ENCODE assay signal across 39 cellular contexts in the genomic region with DNA sequence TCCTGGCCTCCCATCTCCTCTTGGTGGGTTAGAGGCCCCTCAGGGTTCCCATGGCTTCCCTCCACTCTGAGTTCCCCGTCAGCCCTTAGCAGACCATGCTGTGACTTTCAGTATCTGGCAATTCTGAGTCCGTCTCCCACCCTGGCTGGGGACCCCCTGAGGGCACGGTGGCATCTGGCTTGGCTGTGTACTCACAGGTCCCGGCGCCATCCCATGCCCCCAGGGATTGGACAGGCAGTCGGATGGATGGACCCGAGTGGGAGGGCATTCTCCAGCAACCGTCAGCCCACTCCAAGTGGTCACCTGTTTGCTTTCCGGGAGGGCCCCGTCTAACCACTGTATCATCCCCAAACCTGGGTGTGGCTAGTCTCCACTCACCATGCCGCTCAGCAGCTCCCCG. TPM values are rescaled to one million over a fixed set of nuclear protein-coding genes. Genes with fewer than 3 reads are reported as not detected.
"Had no signal": no experiment of that assay in that cellular context is flagged by ENCODE, and none has a peak within 500 bp of the region (broad histone marks: within the 10 kb centered on the region; RNA-seq: fewer than 3 reads in every experiment).

No MANE protein-coding gene starts in this region.

- FAIRE-seq: astrocyte, bronchial epithelial cell had no signal

- H3K4me1 ChIP-seq: adrenal gland, ascending aorta, body of pancreas, breast epithelium had no signal

- H3K9me3 ChIP-seq: adrenal gland, ascending aorta, body of pancreas, breast epithelium had no signal

- H3K4me3 ChIP-seq: adrenal gland, ascending aorta, body of pancreas, breast epithelium, cardiac muscle cell had no signal

- H3K36me3 ChIP-seq: adrenal gland, ascending aorta, brain microvascular endothelial cell, breast epithelium, cardiac muscle cell had no signal

- DNase-seq: activated effector memory CD4-positive, alpha-beta T cell treated with anti-CD3 and anti-CD28 coated beads, Interleukin-2, amount 50 U/mL, for 16 hours; activated effector memory CD4-positive, alpha-beta T cell treated with Interleukin-2 at 50 U/mL for 16 hours; activated gamma-delta T cell; activated gamma-delta T cell treated with Interleukin-2 at 50 U/mL for 16 hours; activated naive CD4-positive, alpha-beta T cell; activated naive CD4-positive, alpha-beta T cell treated with anti-CD3 and anti-CD28 coated beads for 36 hours; activated naive CD4-positive, alpha-beta T cell treated with anti-CD3 and anti-CD28 coated beads, Interleukin-2, amount 10 ng/mL, durations not matched to agents 7 days and 5 days; activated naive CD4-positive, alpha-beta T cell treated with anti-CD3 and anti-CD28 coated beads, Interleukin-2, amount 50 U/mL, for 16 hours; activated naive CD4-positive, alpha-beta T cell treated with Interleukin-2 at 50 U/mL for 16 hours; activated naive CD8-positive, alpha-beta T cell treated with anti-CD3 and anti-CD28 coated beads for 36 hours; activated naive CD8-positive, alpha-beta T cell treated with anti-CD3 and anti-CD28 coated beads, Interleukin-2, amount 10 ng/mL, durations not matched to agents 7 days and 5 days; activated naive CD8-positive, alpha-beta T cell treated with anti-CD3 and anti-CD28 coated beads, Interleukin-2, amount 50 U/mL, for 24 hours; activated T-cell treated with anti-CD3 and anti-CD28 coated beads for 4 hours; activated T-cell treated with anti-CD3 and anti-CD28 coated beads, Interleukin-2, amount 50 U/mL, for 1 hour; activated T-cell treated with anti-CD3 and anti-CD28 coated beads, Interleukin-2, amount 50 U/mL, for 24 hours; activated T-cell treated with anti-CD3 and anti-CD28 coated beads, Interleukin-2, amount 50 U/mL, for 4 hours; activated T-cell treated with anti-CD3 and anti-CD28 coated beads, Interleukin-2, amount 50 U/mL, for 48 hours; activated T-cell treated with anti-CD3 and anti-CD28 coated beads, Interleukin-2, amount 50 U/mL, for 72 hours; adrenal gland; amniotic stem cell; amygdala; anterior cingulate cortex; aorta; body of pancreas; brain microvascular endothelial cell; caudate nucleus; central memory CD4-positive, alpha-beta T cell; cerebellar nuclear complex had no signal

- H3K27me3 ChIP-seq: ascending aorta, body of pancreas, brain microvascular endothelial cell, breast epithelium had no signal

- ATAC-seq: activated naive CD4-positive, alpha-beta T cell treated with anti-CD3 and anti-CD28 coated beads, Interleukin-2, amount 50 U/mL, for 72 hours; activated naive CD8-positive, alpha-beta T cell treated with anti-CD3 and anti-CD28 coated beads, Interleukin-2, amount 50 U/mL, for 24 hours; activated T-cell treated with anti-CD3 and anti-CD28 coated beads, Interleukin-2, amount 50 U/mL, for 4 hours; activated T-cell treated with anti-CD3 and anti-CD28 coated beads, Interleukin-2, amount 50 U/mL, for 72 hours; activated T-helper 17 cell treated with anti-CD3 and anti-CD28 coated beads, Interleukin-2, amount 50 U/mL, for 72 hours; body of pancreas had no signal

- H3K27ac ChIP-seq: adrenal gland, ascending aorta, body of pancreas, brain microvascular endothelial cell, breast epithelium, cardiac muscle cell had no signal

RNA-seq across cellular contexts. Expression of gene ABCC8, which starts 24.0 kb away (rescaled TPM):
- total RNA-seq: activated naive CD4-positive, alpha-beta T cell treated with anti-CD3 and anti-CD28 coated beads for 36 hours; activated naive CD4-positive, alpha-beta T cell treated with anti-CD3 and anti-CD28 coated beads, Interleukin-2, amount 50 U/mL, for 72 hours; activated naive CD8-positive, alpha-beta T cell treated with anti-CD3 and anti-CD28 coated beads for 36 hours; activated naive CD8-positive, alpha-beta T cell treated with anti-CD3 and anti-CD28 coated beads, Interleukin-2, amount 10 ng/mL, durations not matched to agents 7 days and 5 days; activated T-cell treated with anti-CD3 and anti-CD28 coated beads, Interleukin-2, amount 50 U/mL, for 4 hours; activated T-cell treated with anti-CD3 and anti-CD28 coated beads, Interleukin-2, amount 50 U/mL, for 72 hours; activated T-helper 17 cell treated with anti-CD3 and anti-CD28 coated beads, Interleukin-2, amount 50 U/mL, for 72 hours; ascending aorta; astrocyte; bronchial epithelial cell had no signal

RNA-seq across cellular contexts. Expression of gene USH1C, which starts 43.5 kb away (rescaled TPM):
- total RNA-seq: activated naive CD4-positive, alpha-beta T cell treated with anti-CD3 and anti-CD28 coated beads for 36 hours; activated naive CD4-positive, alpha-beta T cell treated with anti-CD3 and anti-CD28 coated beads, Interleukin-2, amount 50 U/mL, for 72 hours; activated naive CD8-positive, alpha-beta T cell treated with anti-CD3 and anti-CD28 coated beads for 36 hours; activated naive CD8-positive, alpha-beta T cell treated with anti-CD3 and anti-CD28 coated beads, Interleukin-2, amount 10 ng/mL, durations not matched to agents 7 days and 5 days; activated T-cell treated with anti-CD3 and anti-CD28 coated beads, Interleukin-2, amount 50 U/mL, for 4 hours; activated T-cell treated with anti-CD3 and anti-CD28 coated beads, Interleukin-2, amount 50 U/mL, for 72 hours; activated T-helper 1 cell treated with anti-CD3 and anti-CD28 coated beads, Interleukin-12 subunit alpha, Interleukin-12 subunit beta, Interleukin-2, Interleukin-4 antibody, amounts not matched to agents 30 ng/mL and 10 ng/mL and 1 ng/mL, durations not matched to agents 14 hours and 24 hours and 36 hours; activated T-helper 17 cell treated with anti-CD3 and anti-CD28 coated beads, Interleukin-2, amount 50 U/mL, for 72 hours; activated T-helper 2 cell treated with anti-CD3 and anti-CD28 coated beads, Interferon-gamma antibody, Interleukin-2, Interleukin-4, amounts not matched to agents 10 μg/mL and 5 μg/mL and 100 μg/mL, durations not matched to agents 14 hours and 24 hours and 36 hours; aorta; ascending aorta; astrocyte; bronchial epithelial cell; cardiac septum had no signal
- polyA plus RNA-seq: cardiac muscle cell had no signal

RNA-seq across cellular contexts. Expression of gene OTOG, which starts 46.4 kb away (rescaled TPM):
- total RNA-seq: activated naive CD4-positive, alpha-beta T cell treated with anti-CD3 and anti-CD28 coated beads for 36 hours; activated naive CD4-positive, alpha-beta T cell treated with anti-CD3 and anti-CD28 coated beads, Interleukin-2, amount 50 U/mL, for 72 hours; activated naive CD8-positive, alpha-beta T cell treated with anti-CD3 and anti-CD28 coated beads for 36 hours; activated naive CD8-positive, alpha-beta T cell treated with anti-CD3 and anti-CD28 coated beads, Interleukin-2, amount 10 ng/mL, durations not matched to agents 7 days and 5 days; activated T-cell treated with anti-CD3 and anti-CD28 coated beads, Interleukin-2, amount 50 U/mL, for 4 hours; activated T-cell treated with anti-CD3 and anti-CD28 coated beads, Interleukin-2, amount 50 U/mL, for 72 hours; activated T-helper 1 cell treated with anti-CD3 and anti-CD28 coated beads, Interleukin-12 subunit alpha, Interleukin-12 subunit beta, Interleukin-2, Interleukin-4 antibody, amounts not matched to agents 30 ng/mL and 10 ng/mL and 1 ng/mL, durations not matched to agents 14 hours and 24 hours and 36 hours; activated T-helper 17 cell treated with anti-CD3 and anti-CD28 coated beads, Interleukin-2, amount 50 U/mL, for 72 hours; activated T-helper 2 cell treated with anti-CD3 and anti-CD28 coated beads, Interferon-gamma antibody, Interleukin-2, Interleukin-4, amounts not matched to agents 10 μg/mL and 5 μg/mL and 100 μg/mL, durations not matched to agents 14 hours and 24 hours and 36 hours; adrenal gland; aorta; ascending aorta; astrocyte; body of pancreas; breast epithelium; bronchial epithelial cell; cardiac septum had no signal
- polyA plus RNA-seq: adipose tissue, adrenal gland, aorta, cardiac muscle cell had no signal
